In genomic region chr1:172411791-172412338, GRCh38 we compare ENCODE assay signal across 2 cellular contexts.
TF ChIP-seq lines count a peak whose summit lies in the region.

No MANE protein-coding gene starts in this region.

TF ChIP-seq in GM12878, 131 proteins besides CTCF, POLR2A, EP300 and RAD21:
- TF ChIP-seq EED (IDR thresholded peaks at IDR 0.05; ENCODE audit: low read depth) (no peak), RELB (IDR thresholded peaks at IDR 0.05; ENCODE audit: low read depth) (0 out of 2 replicates have a peak, but pooled peaks have one; percentile 15)

TF ChIP-seq in GM23338, 12 proteins besides CTCF, POLR2A, EP300 and RAD21:
- TF ChIP-seq, protein P1, sequence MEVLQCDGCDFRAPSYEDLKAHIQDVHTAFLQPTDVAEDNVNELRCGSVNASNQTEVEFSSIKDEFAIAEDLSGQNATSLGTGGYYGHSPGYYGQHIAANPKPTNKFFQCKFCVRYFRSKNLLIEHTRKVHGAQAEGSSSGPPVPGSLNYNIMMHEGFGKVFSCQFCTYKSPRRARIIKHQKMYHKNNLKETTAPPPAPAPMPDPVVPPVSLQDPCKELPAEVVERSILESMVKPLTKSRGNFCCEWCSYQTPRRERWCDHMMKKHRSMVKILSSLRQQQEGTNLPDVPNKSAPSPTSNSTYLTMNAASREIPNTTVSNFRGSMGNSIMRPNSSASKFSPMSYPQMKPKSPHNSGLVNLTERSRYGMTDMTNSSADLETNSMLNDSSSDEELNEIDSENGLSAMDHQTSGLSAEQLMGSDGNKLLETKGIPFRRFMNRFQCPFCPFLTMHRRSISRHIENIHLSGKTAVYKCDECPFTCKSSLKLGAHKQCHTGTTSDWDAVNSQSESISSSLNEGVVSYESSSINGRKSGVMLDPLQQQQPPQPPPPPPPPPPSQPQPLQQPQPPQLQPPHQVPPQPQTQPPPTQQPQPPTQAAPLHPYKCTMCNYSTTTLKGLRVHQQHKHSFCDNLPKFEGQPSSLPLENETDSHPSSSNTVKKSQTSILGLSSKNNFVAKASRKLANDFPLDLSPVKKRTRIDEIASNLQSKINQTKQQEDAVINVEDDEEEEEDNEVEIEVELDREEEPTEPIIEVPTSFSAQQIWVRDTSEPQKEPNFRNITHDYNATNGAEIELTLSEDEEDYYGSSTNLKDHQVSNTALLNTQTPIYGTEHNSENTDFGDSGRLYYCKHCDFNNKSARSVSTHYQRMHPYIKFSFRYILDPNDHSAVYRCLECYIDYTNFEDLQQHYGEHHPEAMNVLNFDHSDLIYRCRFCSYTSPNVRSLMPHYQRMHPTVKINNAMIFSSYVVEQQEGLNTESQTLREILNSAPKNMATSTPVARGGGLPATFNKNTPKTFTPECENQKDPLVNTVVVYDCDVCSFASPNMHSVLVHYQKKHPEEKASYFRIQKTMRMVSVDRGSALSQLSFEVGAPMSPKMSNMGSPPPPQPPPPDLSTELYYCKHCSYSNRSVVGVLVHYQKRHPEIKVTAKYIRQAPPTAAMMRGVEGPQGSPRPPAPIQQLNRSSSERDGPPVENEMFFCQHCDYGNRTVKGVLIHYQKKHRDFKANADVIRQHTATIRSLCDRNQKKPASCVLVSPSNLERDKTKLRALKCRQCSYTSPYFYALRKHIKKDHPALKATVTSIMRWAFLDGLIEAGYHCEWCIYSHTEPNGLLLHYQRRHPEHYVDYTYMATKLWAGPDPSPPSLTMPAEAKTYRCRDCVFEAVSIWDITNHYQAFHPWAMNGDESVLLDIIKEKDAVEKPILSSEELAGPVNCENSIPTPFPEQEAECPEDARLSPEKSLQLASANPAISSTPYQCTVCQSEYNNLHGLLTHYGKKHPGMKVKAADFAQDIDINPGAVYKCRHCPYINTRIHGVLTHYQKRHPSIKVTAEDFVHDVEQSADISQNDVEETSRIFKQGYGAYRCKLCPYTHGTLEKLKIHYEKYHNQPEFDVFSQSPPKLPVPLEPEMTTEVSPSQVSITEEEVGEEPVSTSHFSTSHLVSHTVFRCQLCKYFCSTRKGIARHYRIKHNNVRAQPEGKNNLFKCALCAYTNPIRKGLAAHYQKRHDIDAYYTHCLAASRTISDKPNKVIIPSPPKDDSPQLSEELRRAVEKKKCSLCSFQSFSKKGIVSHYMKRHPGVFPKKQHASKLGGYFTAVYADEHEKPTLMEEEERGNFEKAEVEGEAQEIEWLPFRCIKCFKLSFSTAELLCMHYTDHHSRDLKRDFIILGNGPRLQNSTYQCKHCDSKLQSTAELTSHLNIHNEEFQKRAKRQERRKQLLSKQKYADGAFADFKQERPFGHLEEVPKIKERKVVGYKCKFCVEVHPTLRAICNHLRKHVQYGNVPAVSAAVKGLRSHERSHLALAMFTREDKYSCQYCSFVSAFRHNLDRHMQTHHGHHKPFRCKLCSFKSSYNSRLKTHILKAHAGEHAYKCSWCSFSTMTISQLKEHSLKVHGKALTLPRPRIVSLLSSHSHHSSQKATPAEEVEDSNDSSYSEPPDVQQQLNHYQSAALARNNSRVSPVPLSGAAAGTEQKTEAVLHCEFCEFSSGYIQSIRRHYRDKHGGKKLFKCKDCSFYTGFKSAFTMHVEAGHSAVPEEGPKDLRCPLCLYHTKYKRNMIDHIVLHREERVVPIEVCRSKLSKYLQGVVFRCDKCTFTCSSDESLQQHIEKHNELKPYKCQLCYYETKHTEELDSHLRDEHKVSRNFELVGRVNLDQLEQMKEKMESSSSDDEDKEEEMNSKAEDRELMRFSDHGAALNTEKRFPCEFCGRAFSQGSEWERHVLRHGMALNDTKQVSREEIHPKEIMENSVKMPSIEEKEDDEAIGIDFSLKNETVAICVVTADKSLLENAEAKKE (CRISPR knock-in tag; IDR thresholded peaks at IDR 0.05): no peak
- TF ChIP-seq STAT1 (IDR thresholded peaks at IDR 0.05; ENCODE audit: unreplicated experiment): no peak
- no peak for TF ChIP-seq EZH2phosphoT487 (IDR thresholded peaks at IDR 0.05; ENCODE audit: unreplicated experiment)
- TF ChIP-seq CREB1 (CRISPR knock-in tag; IDR thresholded peaks at IDR 0.05; ENCODE audit: low read depth): no peak
- TF ChIP-seq, protein P2, sequence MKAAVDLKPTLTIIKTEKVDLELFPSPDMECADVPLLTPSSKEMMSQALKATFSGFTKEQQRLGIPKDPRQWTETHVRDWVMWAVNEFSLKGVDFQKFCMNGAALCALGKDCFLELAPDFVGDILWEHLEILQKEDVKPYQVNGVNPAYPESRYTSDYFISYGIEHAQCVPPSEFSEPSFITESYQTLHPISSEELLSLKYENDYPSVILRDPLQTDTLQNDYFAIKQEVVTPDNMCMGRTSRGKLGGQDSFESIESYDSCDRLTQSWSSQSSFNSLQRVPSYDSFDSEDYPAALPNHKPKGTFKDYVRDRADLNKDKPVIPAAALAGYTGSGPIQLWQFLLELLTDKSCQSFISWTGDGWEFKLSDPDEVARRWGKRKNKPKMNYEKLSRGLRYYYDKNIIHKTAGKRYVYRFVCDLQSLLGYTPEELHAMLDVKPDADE (IDR thresholded peaks at IDR 0.05): no peak
- no peak for TF ChIP-seq JUNB (IDR thresholded peaks at IDR 0.05; ENCODE audit: unreplicated experiment)
- no peak for TF ChIP-seq EZH2 (IDR thresholded peaks at IDR 0.05; ENCODE audit: low read depth, unreplicated experiment)
- no peak for TF ChIP-seq ZNF331 (CRISPR knock-in tag; IDR thresholded peaks at IDR 0.05; ENCODE audit: low read depth)
- no peak for TF ChIP-seq REST (IDR thresholded peaks at IDR 0.05; ENCODE audit: unreplicated experiment)
- no peak for TF ChIP-seq NANOG (IDR thresholded peaks at IDR 0.05; ENCODE audit: borderline replicate concordance)
- TF ChIP-seq ZNF114 (CRISPR knock-in tag; IDR thresholded peaks at IDR 0.05): no peak
- TF ChIP-seq POLR2AphosphoS5 (IDR thresholded peaks at IDR 0.05; ENCODE audit: low read depth): no peak
TF ChIP-seq in GM23338: peak in this region for 0.
